10 cellular contexts compared by ENCODE assay signal in the genomic region with DNA sequence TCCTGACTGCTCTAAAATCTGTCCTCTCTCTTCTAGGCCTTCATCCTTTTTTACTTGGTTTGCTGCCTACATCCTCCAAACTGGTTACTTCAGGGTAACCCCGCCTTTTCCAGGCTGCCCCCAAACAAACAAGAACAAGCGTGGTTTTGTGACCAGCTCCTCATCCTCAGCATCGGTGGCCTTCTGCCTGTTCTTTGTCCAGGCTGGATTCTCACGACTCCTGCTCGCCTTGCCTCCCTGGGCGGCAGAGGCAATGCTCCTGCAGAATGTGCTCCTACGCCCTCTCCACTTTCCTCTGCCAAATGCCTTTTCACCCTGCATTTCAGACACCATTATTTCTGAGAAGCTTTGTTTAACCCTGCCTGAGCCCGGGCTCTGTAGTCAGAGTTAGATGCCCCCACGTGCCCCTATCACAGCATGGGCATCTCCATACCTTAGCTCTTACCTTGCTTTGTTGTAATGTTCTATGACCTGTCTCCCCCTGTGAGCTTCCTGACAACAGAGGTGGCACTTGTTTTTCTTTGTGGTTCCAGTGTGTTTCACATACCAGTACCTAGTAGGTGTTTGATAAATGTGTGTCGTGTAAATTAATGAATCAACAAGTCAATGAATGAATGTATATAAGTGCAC.
DNase-seq lines count a peak whose midpoint lies in the region; ATAC-seq and TF ChIP-seq lines count a peak whose summit lies in the region.
"Had no signal": no experiment of that assay in that cellular context is flagged by ENCODE, and none has a peak within 500 bp of the region (broad histone marks: within the 10 kb centered on the region; RNA-seq: fewer than 3 reads in every experiment).

No MANE protein-coding gene starts in this region.

- H3K9ac ChIP-seq in HUES64 (ENCODE audit: low read depth, low read length): peak overlapping the region; percentile 55

- 63% methylated on average over 10 of the region's 10 CpGs for WGBS in HUES64

- DNase-seq in Ammon's horn (ENCODE audit: low spot score) (peak; percentile 39), breast epithelium (ENCODE audit: low spot score in 2 of 2) (no peak), upper lobe of right lung (no peak), chondrocyte (ENCODE audit: low spot score) (no peak), germinal center (ENCODE audit: low spot score) (no peak), NCI-H526 treated with DMSO at 0.1 percent for 48 hours (lab: John Stamatoyannopoulos, UW) (no peak)
- DNase-seq in naive thymus-derived CD8-positive, alpha-beta T cell: peak in 4 of 10 donors; percentile 17 to 48 (median 35)
- DNase-seq: ovary had no signal

- POLR2A ChIA-PET in naive thymus-derived CD8-positive, alpha-beta T cell (lab: Charles Lee): interaction anchor here (0.5 to 3.0 kb wide), 4 partner anchors 11 to 193 kb away, joined by 4 to 29 read pairs (median 6); a partner anchor contains a TSS

- H3K4me1 ChIP-seq in HUES64 (ENCODE audit: insufficient read depth, low read length): peaks cover 49% of the 10 kb centered on the region
- H3K4me1 ChIP-seq in breast epithelium: peaks cover 3 to 7% of the 10 kb centered on the region in 2 donors
- H3K4me1 ChIP-seq in upper lobe of right lung: peaks cover 31% of the 10 kb centered on the region

- peaks cover 0 to 3% (median 0%) of the 10 kb centered on the region in 9 donors for H3K9me3 Mint-ChIP-seq in naive thymus-derived CD8-positive, alpha-beta T cell
- H3K9me3 Mint-ChIP-seq in chondrocyte (ENCODE audit: low read depth): no peaks in the 10 kb centered on the region

- peak overlapping the region; percentile 91 to 99 (median 98) for H3K27ac Mint-ChIP-seq in naive thymus-derived CD8-positive, alpha-beta T cell
- no peak overlapping the region for H3K27ac Mint-ChIP-seq in chondrocyte (ENCODE audit: unreplicated experiment)

- peaks cover 27 to 59% (median 54%) of the 10 kb centered on the region in 4 donors for H3K4me1 Mint-ChIP-seq in naive thymus-derived CD8-positive, alpha-beta T cell
- H3K4me1 Mint-ChIP-seq in chondrocyte (ENCODE audit: low read depth): peaks cover 39% of the 10 kb centered on the region

- H3K36me3 ChIP-seq in HUES64 (ENCODE audit: insufficient read depth, low read length) (no peaks in the 10 kb centered on the region), breast epithelium (no peaks in the 10 kb centered on the region), upper lobe of right lung (no peaks in the 10 kb centered on the region)
- H3K36me3 ChIP-seq: ovary had no signal

- no peak for TF ChIP-seq POLR2A in breast epithelium (IDR thresholded peaks at IDR 0.05)

- no peak for TF ChIP-seq CTCF in breast epithelium (IDR thresholded peaks at IDR 0.05)
- TF ChIP-seq CTCF in upper lobe of right lung (IDR thresholded peaks at IDR 0.05): no peak
- TF ChIP-seq CTCF in chondrocyte (IDR thresholded peaks at IDR 0.05): no peak

- peak; percentile 37 to 56 for ATAC-seq in naive thymus-derived CD8-positive, alpha-beta T cell
- ATAC-seq in upper lobe of right lung: no peak

- H3K4me3 ChIP-seq in HUES64 (ENCODE audit: low read length) (no peak overlapping the region), breast epithelium (no peak overlapping the region), upper lobe of right lung (no peak overlapping the region)
- H3K4me3 ChIP-seq: GM12878, ovary had no signal

- H3K4me3 Mint-ChIP-seq in naive thymus-derived CD8-positive, alpha-beta T cell: peak overlapping the region in 9 of 10 donors; percentile 47 to 84 (median 69)
- no peak overlapping the region for H3K4me3 Mint-ChIP-seq in chondrocyte (ENCODE audit: unreplicated experiment)

- intact Hi-C loops in breast epithelium (cut with DNase I; ENCODE audit: low total_unique reads): no loop called here
- intact Hi-C loops in upper lobe of right lung (cut with DNase I): no loop called here

- no peaks in the 10 kb centered on the region for H3K27me3 Mint-ChIP-seq in naive thymus-derived CD8-positive, alpha-beta T cell
- no peaks in the 10 kb centered on the region for H3K27me3 Mint-ChIP-seq in chondrocyte (ENCODE audit: low read depth)

- no peaks in the 10 kb centered on the region for H3K27me3 ChIP-seq in HUES64 (ENCODE audit: insufficient read depth, low read length)
- no peaks in the 10 kb centered on the region for H3K27me3 ChIP-seq in breast epithelium
- H3K27me3 ChIP-seq in upper lobe of right lung: no peaks in the 10 kb centered on the region
- H3K27me3 ChIP-seq: ovary had no signal

- H3K27ac ChIP-seq in HUES64 (ENCODE audit: low read depth, low read length) (peak overlapping the region; percentile 85), breast epithelium (peak overlapping the region; percentile 34 to 48), upper lobe of right lung (no peak overlapping the region)
- H3K27ac ChIP-seq: ovary had no signal

- peaks cover 0 to 3% (median under 1%) of the 10 kb centered on the region in 3 donors for H3K36me3 Mint-ChIP-seq in naive thymus-derived CD8-positive, alpha-beta T cell
- H3K36me3 Mint-ChIP-seq in chondrocyte (ENCODE audit: low read depth): no peaks in the 10 kb centered on the region

- H3K9me3 ChIP-seq in HUES64 (ENCODE audit: insufficient read depth, low read depth, low read length): no peaks in the 10 kb centered on the region
- no peaks in the 10 kb centered on the region for H3K9me3 ChIP-seq in breast epithelium
- H3K9me3 ChIP-seq in upper lobe of right lung: no peaks in the 10 kb centered on the region
- H3K9me3 ChIP-seq: ovary had no signal
